1 cellular context compared by ENCODE assay signal in genomic region chr10:102657984-102658724, GRCh38.
TF ChIP-seq lines count a peak whose summit lies in the region.

No MANE protein-coding gene starts in this region.

TF ChIP-seq in HEK293, 187 proteins besides CTCF, POLR2A, EP300 and RAD21 (continued from another document):
- TF ChIP-seq ZBTB49 (tag by site-specific recombination; IDR thresholded peaks at IDR 0.05; ENCODE audit: low read depth), result no peak
- TF ChIP-seq ZNF830 (tag by site-specific recombination; IDR thresholded peaks at IDR 0.05; ENCODE audit: low read depth), result no peak
TF ChIP-seq in HEK293: peak in this region for 0.
